15 cellular contexts compared by ENCODE assay signal in the genomic region with DNA sequence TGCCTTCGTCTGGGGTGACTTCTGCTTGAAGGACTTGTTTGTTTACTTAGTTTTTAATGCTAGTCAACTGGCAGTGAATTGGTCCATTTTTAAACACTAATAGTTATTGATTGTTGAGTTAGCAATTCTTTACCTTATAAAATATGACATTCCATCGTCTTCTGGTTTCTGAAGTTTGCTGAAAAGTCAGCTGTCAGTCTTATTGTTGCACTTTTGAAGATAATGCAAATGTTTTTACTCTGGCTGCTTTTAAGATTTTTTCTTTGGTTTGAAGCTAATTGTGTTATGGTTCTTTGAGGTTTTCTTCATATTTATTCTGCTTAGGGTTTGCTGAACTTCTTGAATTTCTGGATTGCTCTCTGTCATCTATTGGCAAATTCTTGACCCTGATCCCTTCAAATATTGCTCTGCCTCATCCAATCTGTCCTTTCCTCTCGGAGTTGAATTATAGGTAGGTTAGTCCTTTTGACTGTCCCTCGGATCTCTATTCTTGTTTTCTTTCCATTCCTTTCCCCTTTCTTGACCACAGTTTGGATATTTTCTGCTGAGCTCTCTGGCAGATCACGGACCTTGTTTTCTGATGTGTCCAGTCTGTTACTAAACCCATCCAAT. TPM values are rescaled to one million over a fixed set of nuclear protein-coding genes. Genes with fewer than 3 reads are reported as not detected.
DNase-seq lines count a peak whose midpoint lies in the region; ATAC-seq lines count a peak whose summit lies in the region.
"Had no signal": no experiment of that assay in that cellular context is flagged by ENCODE, and none has a peak within 500 bp of the region (broad histone marks: within the 10 kb centered on the region; RNA-seq: fewer than 3 reads in every experiment).

No MANE protein-coding gene starts in this region.

- DNase-seq in NCI-H2227 (lab: John Stamatoyannopoulos, UW; ENCODE audit: unreplicated experiment) (peak; percentile 0), NCI-H2227 treated with DMSO at 0.1 percent for 48 hours (lab: John Stamatoyannopoulos, UW) (no peak), NCI-H2171 treated with DMSO at 0.1 percent for 48 hours (lab: John Stamatoyannopoulos, UW) (peak; percentile 20), dermis blood vessel endothelial cell (peak; percentile 32), renal cortical epithelial cell (ENCODE audit: low read depth) (peak; percentile 46)
- no peak for DNase-seq in activated CD4-positive, alpha-beta T cell treated with anti-CD3 and anti-CD28 coated beads for 4 hours
- DNase-seq: CD8-positive, alpha-beta memory T cell; mesenchymal stem cell; NCI-H2081; nephron progenitor cell; retina; SJCRH30; T1000 had no signal

- ATAC-seq in HG02610 (IDR thresholded peaks at IDR 0.05; ENCODE audit: unreplicated experiment) = no peak
- ATAC-seq in GM21515 (IDR thresholded peaks at IDR 0.05; ENCODE audit: unreplicated experiment) = no peak

RNA-seq across cellular contexts. Expression of gene MGMT, which starts 24.2 kb away (rescaled TPM):
- total RNA-seq in dermis blood vessel endothelial cell (18.7 and 39.7 TPM in 2 replicates), renal cortical epithelial cell (22.7 and 37.7 TPM in 2 replicates)

Comparison
In these comparisons a context has a peak if more than half of its experiments do, and no peak if none do; other contexts are left out.
1. DNase-seq: peak in NCI-H2227 (single experiment), NCI-H2171 treated with DMSO at 0.1 percent for 48 hours (single experiment), dermis blood vessel endothelial cell (single experiment) and renal cortical epithelial cell (single experiment); none in NCI-H2227 treated with DMSO at 0.1 percent for 48 hours (single experiment) and activated CD4-positive, alpha-beta T cell treated with anti-CD3 and anti-CD28 coated beads for 4 hours (0 of 2).